ENCODE assay signal across 14 cellular contexts in the genomic region with DNA sequence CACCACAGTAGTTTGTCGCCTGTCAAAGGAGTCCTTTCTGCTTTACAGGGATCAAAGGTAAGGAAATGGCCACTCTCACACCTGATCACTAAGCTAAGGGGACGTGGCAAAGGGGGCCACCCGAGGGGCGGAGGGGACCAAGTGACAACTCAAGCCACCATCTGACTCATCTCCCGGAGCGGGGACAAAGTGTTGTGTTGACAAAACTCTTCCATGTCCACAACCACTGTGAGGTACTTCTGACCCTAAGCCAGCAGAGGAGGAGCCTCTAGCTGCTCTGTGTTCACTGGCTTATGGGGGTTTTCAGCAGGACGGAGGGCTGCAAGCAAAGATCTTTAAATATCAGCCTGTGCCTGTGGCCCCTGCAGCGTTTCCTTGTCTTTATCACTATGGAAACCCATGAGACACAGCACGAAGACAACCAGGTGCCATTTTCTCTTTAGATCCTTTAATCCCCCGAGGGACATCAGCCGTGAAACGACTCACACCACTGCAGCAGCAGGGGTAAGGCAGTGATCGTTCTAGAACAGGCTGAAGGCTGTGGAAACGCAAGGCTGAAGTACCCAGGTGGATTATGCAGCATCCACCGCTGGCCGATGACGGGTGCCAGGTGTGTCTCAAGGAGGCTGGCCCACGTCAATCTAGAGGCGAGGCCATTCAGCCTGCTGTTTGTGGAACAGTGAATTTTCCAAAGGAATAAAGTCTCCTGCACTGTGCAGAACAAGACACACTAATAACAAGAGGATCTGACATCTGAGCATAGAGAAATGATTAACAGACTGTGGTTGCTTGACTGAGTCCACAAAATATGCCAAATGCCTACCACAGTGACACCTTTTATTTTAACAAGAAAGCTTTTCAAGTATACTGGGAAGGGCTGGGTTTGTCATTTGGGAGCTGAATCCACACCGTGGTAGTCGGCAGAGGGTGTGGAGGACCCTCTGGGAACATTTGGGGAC. TPM values are rescaled to one million over a fixed set of nuclear protein-coding genes. Genes with fewer than 3 reads are reported as not detected.
DNase-seq lines count a peak whose midpoint lies in the region; ATAC-seq and TF ChIP-seq lines count a peak whose summit lies in the region.
"Had no signal": no experiment of that assay in that cellular context is flagged by ENCODE, and none has a peak within 500 bp of the region (broad histone marks: within the 10 kb centered on the region; RNA-seq: fewer than 3 reads in every experiment).

No MANE protein-coding gene starts in this region.

- H3K4me1 ChIP-seq in GM23338 (ENCODE audit: insufficient read depth), result no peaks in the 10 kb centered on the region
- H3K4me1 ChIP-seq: lower lobe of right lung had no signal

- no peaks in the 10 kb centered on the region for H3K27me3 ChIP-seq in GM23338 (ENCODE audit: insufficient read depth)

- H3K4me1 Mint-ChIP-seq in GM23338 (no peaks in the 10 kb centered on the region), endothelial cell (ENCODE audit: unreplicated experiment) (no peaks in the 10 kb centered on the region)

- ATAC-seq in GM18517 (IDR thresholded peaks at IDR 0.05; ENCODE audit: unreplicated experiment) (peak; percentile 69), GM23338 (no peak), GM18519 (IDR thresholded peaks at IDR 0.05; ENCODE audit: low FRiP score, unreplicated experiment) (no peak)
- ATAC-seq in activated naive CD4-positive, alpha-beta T cell treated with anti-CD3 and anti-CD28 coated beads, Interleukin-2, amount 50 U/mL, for 72 hours, result no peak
- ATAC-seq: lower lobe of right lung had no signal

- no peaks in the 10 kb centered on the region for H4K20me1 ChIP-seq in GM23338 (replicated peaks; ENCODE audit: insufficient read depth)

- H3K79me2 ChIP-seq in GM23338 (replicated peaks; ENCODE audit: insufficient read depth), result no peaks in the 10 kb centered on the region

- no peak overlapping the region for H3K4me3 Mint-ChIP-seq in GM23338
- H3K4me3 Mint-ChIP-seq in endothelial cell (ENCODE audit: unreplicated experiment), result no peak overlapping the region

- H3K27me3 Mint-ChIP-seq in GM23338 (ENCODE audit: insufficient read depth, low read depth, poor library complexity) (peaks cover 8% of the 10 kb centered on the region), endothelial cell (ENCODE audit: unreplicated experiment) (peaks cover 6% of the 10 kb centered on the region)

- H3K27ac Mint-ChIP-seq in GM23338, result no peak overlapping the region
- peak overlapping the region; percentile 43 for H3K27ac Mint-ChIP-seq in endothelial cell (ENCODE audit: unreplicated experiment)
- H3K27ac Mint-ChIP-seq in activated naive CD4-positive, alpha-beta T cell treated with anti-CD3 and anti-CD28 coated beads, Interleukin-2, amount 50 U/mL, for 72 hours, result no peak overlapping the region

- no peak overlapping the region for H3K27ac ChIP-seq in GM23338 (ENCODE audit: low read depth)
- H3K27ac ChIP-seq: epithelial cell of prostate, lower lobe of right lung, VCaP had no signal

- 0 out of 2 replicates have a peak, but pooled peaks cover 7% of the 10 kb centered on the region for H3K36me3 ChIP-seq in GM23338 (ENCODE audit: insufficient read depth)

- DNase-seq in GM23338 (ENCODE audit: low spot score) (no peak), LHCN-M2 (ENCODE audit: low read depth) (peak; percentile 29), endothelial cell (ENCODE audit: low spot score) (no peak), hepatic stellate cell (ENCODE audit: low spot score) (no peak), NOMO-1 treated with DMSO at 0.1 percent for 48 hours (lab: John Stamatoyannopoulos, UW; ENCODE audit: unreplicated experiment) (no peak)
- DNase-seq in activated naive CD4-positive, alpha-beta T cell treated with anti-CD3 and anti-CD28 coated beads, Interleukin-2, amount 50 U/mL, for 72 hours (ENCODE audit: low spot score in 2 of 2), result no peak
- DNase-seq: Calu3, H7, lower lobe of right lung had no signal

- no peaks in the 10 kb centered on the region for H3F3A ChIP-seq in GM23338 (replicated peaks; ENCODE audit: low read depth)

- H3K9me3 Mint-ChIP-seq in GM23338 (no peaks in the 10 kb centered on the region), endothelial cell (ENCODE audit: unreplicated experiment) (no peaks in the 10 kb centered on the region)
- no peaks in the 10 kb centered on the region for H3K9me3 Mint-ChIP-seq in activated naive CD4-positive, alpha-beta T cell treated with anti-CD3 and anti-CD28 coated beads, Interleukin-2, amount 50 U/mL, for 72 hours

- 0 out of 2 replicates have a peak, but pooled peaks cover 3% of the 10 kb centered on the region for H3K9me2 ChIP-seq in GM23338 (ENCODE audit: insufficient read depth)

- H2AFZ ChIP-seq in GM23338, result no peak overlapping the region

- TF ChIP-seq CTCF in GM23338 (conservative IDR thresholded peaks at IDR 0.05; ENCODE audit: low read depth in 2 of 2), result no peak
- TF ChIP-seq CTCF in endothelial cell (IDR thresholded peaks at IDR 0.05; ENCODE audit: unreplicated experiment), result no peak

- H3K36me3 Mint-ChIP-seq in GM23338 (ENCODE audit: low read depth) (peaks cover 53% of the 10 kb centered on the region), endothelial cell (ENCODE audit: low read depth, unreplicated experiment) (peaks cover 62% of the 10 kb centered on the region)
- no peaks in the 10 kb centered on the region for H3K36me3 Mint-ChIP-seq in activated naive CD4-positive, alpha-beta T cell treated with anti-CD3 and anti-CD28 coated beads, Interleukin-2, amount 50 U/mL, for 72 hours

- H3K4me3 ChIP-seq in GM23338, result no peak overlapping the region
- H3K4me3 ChIP-seq: lower lobe of right lung, smooth muscle cell had no signal

- no peak overlapping the region for H3K4me2 ChIP-seq in GM23338
- H3K4me2 ChIP-seq: smooth muscle cell had no signal

TF ChIP-seq in GM23338, 12 proteins besides CTCF, POLR2A, EP300 and RAD21 (continues in another document):
- TF ChIP-seq JUNB (IDR thresholded peaks at IDR 0.05; ENCODE audit: unreplicated experiment) (no peak), POLR2AphosphoS5 (IDR thresholded peaks at IDR 0.05; ENCODE audit: low read depth) (0 out of 2 replicates have a peak, but pooled peaks have one; percentile 6), ZNF331 (CRISPR knock-in tag; IDR thresholded peaks at IDR 0.05; ENCODE audit: low read depth) (no peak)

RNA-seq across cellular contexts. Expression of gene DDC, which starts 26.6 kb away (rescaled TPM):
- not detected in 2 replicates for total RNA-seq in GM23338 (2014; rRNA removed; shearing (Covaris generic))
- not detected in 2 replicates for polyA plus RNA-seq in GM23338 (2016; fragmentation: Nextera tagmentation; extraction: Ambion mirVana)
- total RNA-seq in LHCN-M2 (2014; rRNA removed) (not detected in 2 replicates), endothelial cell (ENCODE audit: unreplicated experiment) (not detected)
- not detected for polyA plus RNA-seq in LHCN-M2 (2012)
- under 1 TPM in 1 of 2 donors, not detected in 1; 0.43 TPM for total RNA-seq in activated naive CD4-positive, alpha-beta T cell treated with anti-CD3 and anti-CD28 coated beads, Interleukin-2, amount 50 U/mL, for 72 hours
- total RNA-seq: smooth muscle cell had no signal
- polyA plus RNA-seq: smooth muscle cell had no signal
